ENCODE assay signal across 1 cellular context in genomic region chr16:62794724-62795123, GRCh38.
TF ChIP-seq lines count a peak whose summit lies in the region.

No MANE protein-coding gene starts in this region.

TF ChIP-seq in HepG2, 621 proteins besides CTCF, POLR2A, EP300 and RAD21 (continued from another document):
- TF ChIP-seq, protein P1, sequence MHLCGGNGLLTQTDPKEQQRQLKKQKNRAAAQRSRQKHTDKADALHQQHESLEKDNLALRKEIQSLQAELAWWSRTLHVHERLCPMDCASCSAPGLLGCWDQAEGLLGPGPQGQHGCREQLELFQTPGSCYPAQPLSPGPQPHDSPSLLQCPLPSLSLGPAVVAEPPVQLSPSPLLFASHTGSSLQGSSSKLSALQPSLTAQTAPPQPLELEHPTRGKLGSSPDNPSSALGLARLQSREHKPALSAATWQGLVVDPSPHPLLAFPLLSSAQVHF (CRISPR knock-in tag; IDR thresholded peaks at IDR 0.05) = no peak
